Comparison of ENCODE assay signal across 11 cellular contexts in genomic region chr1:25694167-25694566, GRCh38.
DNase-seq lines count a peak whose midpoint lies in the region; ATAC-seq, FAIRE-seq and TF ChIP-seq lines count a peak whose summit lies in the region.
"Had no signal": no experiment of that assay in that cellular context is flagged by ENCODE, and none has a peak within 500 bp of the region (broad histone marks: within the 10 kb centered on the region; RNA-seq: fewer than 3 reads in every experiment).

No MANE protein-coding gene starts in this region.

- TF ChIP-seq RAD21 in HepG2 (CRISPR knock-in tag; IDR thresholded peaks at IDR 0.05): no peak

- H3K4me3 ChIP-seq in HEK293 (ENCODE audit: low read depth, low read length) (no peak overlapping the region), colonic mucosa (no peak overlapping the region), HepG2 (replicated peaks in 1 of 3; ENCODE audit: insufficient read depth in 1 of 3, low read depth in 2 of 3, low read length in 3 of 3) (no peak overlapping the region), stomach (no peak overlapping the region)

- in situ Hi-C loops in HepG2 (cut with HindIII; ENCODE audit: extremely low pct_ligation_motif_present, low pct_unique_long_range_greater_than_20kb): no loop called here

- H3K9me3 Mint-ChIP-seq in T-helper 2 cell treated with Interferon-gamma antibody and Interleukin-4, amounts not matched to agents 5 μg/mL and 100 μg/mL, for 36 hours: no peaks in the 10 kb centered on the region
- no peaks in the 10 kb centered on the region for H3K9me3 Mint-ChIP-seq in immature natural killer cell
- H3K9me3 Mint-ChIP-seq in activated naive CD8-positive, alpha-beta T cell treated with anti-CD3 and anti-CD28 coated beads, Interleukin-2, amount 50 U/mL, for 24 hours: no peaks in the 10 kb centered on the region
- H3K9me3 Mint-ChIP-seq: activated CD4-positive, alpha-beta T cell treated with anti-CD3 and anti-CD28 coated beads, Interleukin-2, amount 10 ng/mL, durations not matched to agents 7 days and 5 days had no signal

- no peak overlapping the region for H3K4me3 Mint-ChIP-seq in T-helper 2 cell treated with Interferon-gamma antibody and Interleukin-4, amounts not matched to agents 5 μg/mL and 100 μg/mL, for 36 hours
- no peak overlapping the region for H3K4me3 Mint-ChIP-seq in immature natural killer cell
- H3K4me3 Mint-ChIP-seq in activated naive CD8-positive, alpha-beta T cell treated with anti-CD3 and anti-CD28 coated beads, Interleukin-2, amount 50 U/mL, for 24 hours: no peak overlapping the region
- H3K4me3 Mint-ChIP-seq: activated CD4-positive, alpha-beta T cell treated with anti-CD3 and anti-CD28 coated beads, Interleukin-2, amount 10 ng/mL, durations not matched to agents 7 days and 5 days had no signal

- no peak overlapping the region for H3K9ac ChIP-seq in colonic mucosa (ENCODE audit: low read depth in 2 of 2, low read length in 2 of 2)
- H3K9ac ChIP-seq in HepG2 (ENCODE audit: insufficient read depth, low read depth, low read length): no peak overlapping the region

- BruUV-seq in HepG2 (replicated peaks; lab: Mats Ljungman, UMichigan): no TSS peak

- H3K9me3 ChIP-seq in HEK293 (ENCODE audit: control insufficient read depth, insufficient read depth, low read depth, low read length) (no peaks in the 10 kb centered on the region), colonic mucosa (no peaks in the 10 kb centered on the region), HepG2 (ENCODE audit: low read length) (no peaks in the 10 kb centered on the region), stomach (no peaks in the 10 kb centered on the region)

- WGBS in HepG2 (ENCODE audit: low lambda C conversion rate): 63% methylated on average over 5 of the region's 5 CpGs
- WGBS in stomach, 5 donors: 57 to 78% (median 62%) methylated on average over 5 of the region's 5 CpGs

- H3K36me3 ChIP-seq in HEK293 (ENCODE audit: control insufficient read depth in 2 of 2, insufficient read depth in 1 of 2, low read length in 2 of 2) (no peaks in the 10 kb centered on the region), colonic mucosa (no peaks in the 10 kb centered on the region), HepG2 (replicated peaks in 1 of 2; ENCODE audit: control insufficient read depth in 1 of 2, insufficient read depth in 2 of 2, low read length in 2 of 2) (no peaks in the 10 kb centered on the region), stomach (no peaks in the 10 kb centered on the region)

- no peak for ATAC-seq in HepG2
- ATAC-seq in activated naive CD8-positive, alpha-beta T cell treated with anti-CD3 and anti-CD28 coated beads, Interleukin-2, amount 50 U/mL, for 24 hours: no peak

- no peak for FAIRE-seq in HepG2 (lab: Jason Lieb, UNC)

- TF ChIP-seq CTCF in HEK293 (tag by site-specific recombination; IDR thresholded peaks at IDR 0.05) (no peak), colonic mucosa (IDR thresholded peaks at IDR 0.05) (no peak), HepG2 (CRISPR knock-in tag; IDR thresholded peaks at IDR 0.05) (no peak), stomach (IDR thresholded peaks at IDR 0.05) (no peak)

- no peaks in the 10 kb centered on the region for H3K79me2 ChIP-seq in HepG2 (ENCODE audit: insufficient read depth, low read length)

- no peak for TF ChIP-seq POLR2A in HepG2 (IDR thresholded peaks at IDR 0.05; ENCODE audit: insufficient read depth in 1 of 2, low read depth in 2 of 2, low read length in 2 of 2)
- TF ChIP-seq POLR2A in stomach (IDR thresholded peaks at IDR 0.05): no peak

- peaks cover 18% of the 10 kb centered on the region for H3K4me1 Mint-ChIP-seq in T-helper 2 cell treated with Interferon-gamma antibody and Interleukin-4, amounts not matched to agents 5 μg/mL and 100 μg/mL, for 36 hours (ENCODE audit: low read depth)
- H3K4me1 Mint-ChIP-seq in immature natural killer cell: no peaks in the 10 kb centered on the region
- peaks cover 29% of the 10 kb centered on the region for H3K4me1 Mint-ChIP-seq in activated naive CD8-positive, alpha-beta T cell treated with anti-CD3 and anti-CD28 coated beads, Interleukin-2, amount 50 U/mL, for 24 hours

- no peak overlapping the region for H3K4me2 ChIP-seq in HepG2 (ENCODE audit: low read depth, low read length)

- H2AFZ ChIP-seq in HepG2 (ENCODE audit: low read length): no peak overlapping the region

- no peaks in the 10 kb centered on the region for H4K20me1 ChIP-seq in HepG2 (ENCODE audit: insufficient read depth, low read length)

- TF ChIP-seq EP300 in HepG2 (IDR thresholded peaks at IDR 0.05; ENCODE audit: low read depth in 2 of 2, low read length in 2 of 2): no peak
- no peak for TF ChIP-seq EP300 in HepG2 (CRISPR knock-in tag; IDR thresholded peaks at IDR 0.05; ENCODE audit: borderline replicate concordance)
- no peak for TF ChIP-seq EP300 in stomach (IDR thresholded peaks at IDR 0.05)

- H3K27me3 Mint-ChIP-seq in T-helper 2 cell treated with Interferon-gamma antibody and Interleukin-4, amounts not matched to agents 5 μg/mL and 100 μg/mL, for 36 hours (ENCODE audit: low read depth): peaks cover 49% of the 10 kb centered on the region
- peaks cover 0 to 4% (median 4%) of the 10 kb centered on the region in 3 donors for H3K27me3 Mint-ChIP-seq in immature natural killer cell (ENCODE audit: low read depth in 3 of 3)
- H3K27me3 Mint-ChIP-seq in activated naive CD8-positive, alpha-beta T cell treated with anti-CD3 and anti-CD28 coated beads, Interleukin-2, amount 50 U/mL, for 24 hours: peaks cover 3% of the 10 kb centered on the region

- no peaks in the 10 kb centered on the region for H3K36me3 Mint-ChIP-seq in T-helper 2 cell treated with Interferon-gamma antibody and Interleukin-4, amounts not matched to agents 5 μg/mL and 100 μg/mL, for 36 hours (ENCODE audit: low read depth)
- H3K36me3 Mint-ChIP-seq in immature natural killer cell: no peaks in the 10 kb centered on the region
- no peaks in the 10 kb centered on the region for H3K36me3 Mint-ChIP-seq in activated naive CD8-positive, alpha-beta T cell treated with anti-CD3 and anti-CD28 coated beads, Interleukin-2, amount 50 U/mL, for 24 hours (ENCODE audit: low read depth)

- CTCF ChIA-PET in HEK293 (lab: Yijun Ruan, JAX): interaction anchor here (0.6 to 1.0 kb wide), 3 partner anchors 13 to 104 kb away, joined by 3 to 4 read pairs (median 4); no protein-coding TSS in a partner anchor
- CTCF ChIA-PET in HepG2 (lab: Yijun Ruan, JAX; ENCODE audit: low intra/inter-chr PET ratio, low total read pairs): no interaction called here

- no peak overlapping the region for H3K27ac ChIP-seq in HEK293 (ENCODE audit: extremely low read depth, low read depth, low read length)
- H3K27ac ChIP-seq in colonic mucosa: peak overlapping the region; percentile 46
- no peak overlapping the region for H3K27ac ChIP-seq in HepG2 (ENCODE audit: extremely low read length, insufficient read depth, low read length)
- peak overlapping the region in 4 of 5 donors; percentile 81 to 90 (median 88) for H3K27ac ChIP-seq in stomach

- DNase-seq in colonic mucosa (peak; percentile 58), HepG2 (ENCODE audit: low spot score) (no peak), stomach (no peak), LoVo (ENCODE audit: low spot score) (no peak), immature natural killer cell (no peak)
- DNase-seq in T-helper 2 cell treated with Interferon-gamma antibody and Interleukin-4, amounts not matched to agents 5 μg/mL and 100 μg/mL, for 36 hours (ENCODE audit: low spot score): no peak
- no peak for DNase-seq in activated naive CD8-positive, alpha-beta T cell treated with anti-CD3 and anti-CD28 coated beads, Interleukin-2, amount 50 U/mL, for 24 hours
- DNase-seq: activated CD4-positive, alpha-beta T cell treated with anti-CD3 and anti-CD28 coated beads, Interleukin-2, amount 10 ng/mL, durations not matched to agents 7 days and 5 days; DND-41; stimulated activated CD4-positive, alpha-beta T cell treated with anti-CD3 and anti-CD28 coated beads, Interleukin-12 subunit alpha, Interleukin-12 subunit beta, amount 100 ng/mL, for 4 hours had no signal

- H3K4me1 ChIP-seq in HEK293 (ENCODE audit: control insufficient read depth, insufficient read depth, low read length): no peaks in the 10 kb centered on the region
- H3K4me1 ChIP-seq in colonic mucosa: no peaks in the 10 kb centered on the region
- H3K4me1 ChIP-seq in HepG2 (ENCODE audit: insufficient read depth, low read length): 0 out of 2 replicates have a peak, but pooled peaks cover 9% of the 10 kb centered on the region
- H3K4me1 ChIP-seq in stomach: peaks cover 0 to 63% (median 33%) of the 10 kb centered on the region in 4 donors

- intact Hi-C loops in colonic mucosa (cut with DNase I): loop anchor here (5.0 kb wide), 1 partner anchor 77 kb away; the partner anchor contains the start of gene MAN1C1
- intact Hi-C loops in HepG2 (cut with micrococcal nuclease; ENCODE audit: unreplicated experiment): loop anchor here (10.0 kb wide), 1 partner anchor 81 kb away; no protein-coding TSS in a partner anchor
- intact Hi-C loops in stomach (cut with DNase I; ENCODE audit: low total_unique reads): no loop called here

- no peaks in the 10 kb centered on the region for H3K27me3 ChIP-seq in colonic mucosa
- H3K27me3 ChIP-seq in HepG2 (ENCODE audit: control insufficient read depth in 1 of 2, insufficient read depth in 2 of 2, low read length in 2 of 2): peaks cover 0 to under 1% of the 10 kb centered on the region in 2 experiments; a peak in 2 of 5 replicates
- no peaks in the 10 kb centered on the region for H3K27me3 ChIP-seq in stomach

- H3K27ac Mint-ChIP-seq in T-helper 2 cell treated with Interferon-gamma antibody and Interleukin-4, amounts not matched to agents 5 μg/mL and 100 μg/mL, for 36 hours: no peak overlapping the region
- no peak overlapping the region for H3K27ac Mint-ChIP-seq in immature natural killer cell
- H3K27ac Mint-ChIP-seq in activated naive CD8-positive, alpha-beta T cell treated with anti-CD3 and anti-CD28 coated beads, Interleukin-2, amount 50 U/mL, for 24 hours: no peak overlapping the region
- H3K27ac Mint-ChIP-seq: activated CD4-positive, alpha-beta T cell treated with anti-CD3 and anti-CD28 coated beads, Interleukin-2, amount 10 ng/mL, durations not matched to agents 7 days and 5 days had no signal

- POLR2A ChIA-PET in HEK293 (lab: Yijun Ruan, JAX): no interaction called here
- POLR2A ChIA-PET in HepG2 (lab: Yijun Ruan, JAX): no interaction called here

TF ChIP-seq in HEK293, 187 proteins besides CTCF, POLR2A, EP300 and RAD21 (continues in another document):
- TF ChIP-seq MZF1 (tag by site-specific recombination; IDR thresholded peaks at IDR 0.05; ENCODE audit: borderline replicate concordance): peak; percentile 98

TF ChIP-seq in HepG2, 621 proteins besides CTCF, POLR2A, EP300 and RAD21 (continues in another document):
- TF ChIP-seq ZSCAN30 (CRISPR knock-in tag; IDR thresholded peaks at IDR 0.05) (no peak), PHB2 (IDR thresholded peaks at IDR 0.05; ENCODE audit: partially characterized antibody) (no peak), MZF1 (CRISPR knock-in tag; IDR thresholded peaks at IDR 0.05; ENCODE audit: borderline replicate concordance) (no peak), MAFK (conservative IDR thresholded peaks at IDR 0.05 in 1 of 2, IDR thresholded peaks at IDR 0.05 in 1 of 2; ENCODE audit: low read length in 2 of 2) (peak; percentile 99), GABPA (IDR thresholded peaks at IDR 0.05; ENCODE audit: low read depth, low read length) (no peak), GABPA (CRISPR knock-in tag; IDR thresholded peaks at IDR 0.05; ENCODE audit: low read depth) (no peak), MAFF (IDR thresholded peaks at IDR 0.05; ENCODE audit: low read depth, low read length) (peak; percentile 99)

Comparison
In these comparisons a context has a peak if more than half of its experiments do, and no peak if none do; other contexts are left out.
1. H3K27ac ChIP-seq: peak in colonic mucosa (single experiment) and stomach (4 of 5); none in HEK293 (single experiment) and HepG2 (single experiment).
2. Of the 63 proteins assayed by ChIP-seq in both HepG2 and HEK293: peak only in HepG2: none; only in HEK293: MZF1; in both: none; in neither: 62.